11 cellular contexts compared by ENCODE assay signal in genomic region chr21:44517175-44517899, GRCh38. TPM values are rescaled to one million over a fixed set of nuclear protein-coding genes. Genes with fewer than 3 reads are reported as not detected.
A peak's percentile ranks its signal among the peaks of the same experiment; 100 is the strongest.
DNase-seq lines count a peak whose midpoint lies in the region; ATAC-seq and TF ChIP-seq lines count a peak whose summit lies in the region.
"Had no signal": no experiment of that assay in that cellular context is flagged by ENCODE, and none has a peak within 500 bp of the region (broad histone marks: within the 10 kb centered on the region; RNA-seq: fewer than 3 reads in every experiment).

No MANE protein-coding gene starts in this region.

- DNase-seq in activated CD4-positive, alpha-beta T cell treated with anti-CD3 and anti-CD28 coated beads for 36 hours, result peak; percentile 67
- DNase-seq in activated CD4-positive, alpha-beta T cell treated with anti-CD3 and anti-CD28 coated beads for 1 hour, result no peak
- DNase-seq in NCI-H2029 (lab: John Stamatoyannopoulos, UW), result peak; percentile 98
- DNase-seq in activated T-helper 2 cell treated with anti-CD3 and anti-CD28 coated beads, Interferon-gamma antibody, Interleukin-2, Interleukin-4, amounts not matched to agents 10 μg/mL and 5 μg/mL and 100 μg/mL, durations not matched to agents 14 hours and 24 hours and 36 hours (ENCODE audit: low spot score), result peak; percentile 33
- peak; percentile 69 for DNase-seq in posterior vena cava (ENCODE audit: low spot score)
- DNase-seq in thyroid gland, result no peak
- DNase-seq in NCI-H1694 (lab: John Stamatoyannopoulos, UW), result no peak
- DNase-seq in foreskin melanocyte, result no peak
- DNase-seq: effector CD8-positive, alpha-beta T cell had no signal

- no peaks in the 10 kb centered on the region for H3K27me3 ChIP-seq in thyroid gland
- H3K27me3 ChIP-seq: BLaER1 treated with 17β-estradiol and CSF1 and Interleukin-3, amounts not matched to agents 10 nM and 100 nM had no signal

- peak overlapping the region; percentile 16 for H3K4me3 Mint-ChIP-seq in activated CD4-positive, alpha-beta T cell treated with anti-CD3 and anti-CD28 coated beads for 36 hours
- H3K4me3 Mint-ChIP-seq in activated T-helper 2 cell treated with anti-CD3 and anti-CD28 coated beads, Interferon-gamma antibody, Interleukin-2, Interleukin-4, amounts not matched to agents 10 μg/mL and 5 μg/mL and 100 μg/mL, durations not matched to agents 14 hours and 24 hours and 36 hours (ENCODE audit: low read depth), result peak overlapping the region; percentile 52

- TF ChIP-seq CTCF in thyroid gland (IDR thresholded peaks at IDR 0.05), result no peak

- H3K27me3 Mint-ChIP-seq in activated CD4-positive, alpha-beta T cell treated with anti-CD3 and anti-CD28 coated beads for 36 hours, result no peaks in the 10 kb centered on the region
- no peaks in the 10 kb centered on the region for H3K27me3 Mint-ChIP-seq in activated T-helper 2 cell treated with anti-CD3 and anti-CD28 coated beads, Interferon-gamma antibody, Interleukin-2, Interleukin-4, amounts not matched to agents 10 μg/mL and 5 μg/mL and 100 μg/mL, durations not matched to agents 14 hours and 24 hours and 36 hours (ENCODE audit: low read depth)

- H3K36me3 ChIP-seq in thyroid gland, result no peaks in the 10 kb centered on the region
- H3K36me3 ChIP-seq: BLaER1 treated with 17β-estradiol and CSF1 and Interleukin-3, amounts not matched to agents 10 nM and 100 nM had no signal

- H3K4me1 Mint-ChIP-seq in activated CD4-positive, alpha-beta T cell treated with anti-CD3 and anti-CD28 coated beads for 36 hours, result no peaks in the 10 kb centered on the region
- peaks cover 4% of the 10 kb centered on the region for H3K4me1 Mint-ChIP-seq in activated T-helper 2 cell treated with anti-CD3 and anti-CD28 coated beads, Interferon-gamma antibody, Interleukin-2, Interleukin-4, amounts not matched to agents 10 μg/mL and 5 μg/mL and 100 μg/mL, durations not matched to agents 14 hours and 24 hours and 36 hours (ENCODE audit: low read depth)

- ATAC-seq in activated CD4-positive, alpha-beta T cell treated with anti-CD3 and anti-CD28 coated beads for 36 hours, result peak; percentile 84

- no peak overlapping the region for H3K4me3 ChIP-seq in thyroid gland (replicated peaks in 1 of 3)
- H3K4me3 ChIP-seq: BLaER1 treated with 17β-estradiol and CSF1 and Interleukin-3, amounts not matched to agents 10 nM and 100 nM had no signal

- CTCF ChIA-PET in activated CD4-positive, alpha-beta T cell treated with anti-CD3 and anti-CD28 coated beads for 36 hours (lab: Charles Lee), result interaction anchor here (0.8 kb wide), 1 partner anchor 276 kb away, joined by 3 read pairs; no protein-coding TSS in a partner anchor

- TF ChIP-seq POLR2A in thyroid gland (IDR thresholded peaks at IDR 0.05), result no peak

- intact Hi-C loops in activated CD4-positive, alpha-beta T cell treated with anti-CD3 and anti-CD28 coated beads for 36 hours (cut with DNase I, micrococcal nuclease), result loop anchor here in 1 of 2 experiments (10.0 kb wide), 1 partner anchor 357 kb away; the partner anchor contains the start of gene PTTG1IP
- intact Hi-C loops in activated T-helper 2 cell treated with anti-CD3 and anti-CD28 coated beads, Interferon-gamma antibody, Interleukin-2, Interleukin-4, amounts not matched to agents 10 μg/mL and 5 μg/mL and 100 μg/mL, durations not matched to agents 14 hours and 24 hours and 36 hours (cut with micrococcal nuclease), result no loop called here
- intact Hi-C loops in posterior vena cava (cut with DNase I), result no loop called here
- intact Hi-C loops in thyroid gland (cut with DNase I), result no loop called here

- POLR2A ChIA-PET in activated CD4-positive, alpha-beta T cell treated with anti-CD3 and anti-CD28 coated beads for 36 hours (lab: Charles Lee), result no interaction called here

- no peak overlapping the region for H3K27ac Mint-ChIP-seq in activated CD4-positive, alpha-beta T cell treated with anti-CD3 and anti-CD28 coated beads for 36 hours
- no peak overlapping the region for H3K27ac Mint-ChIP-seq in activated T-helper 2 cell treated with anti-CD3 and anti-CD28 coated beads, Interferon-gamma antibody, Interleukin-2, Interleukin-4, amounts not matched to agents 10 μg/mL and 5 μg/mL and 100 μg/mL, durations not matched to agents 14 hours and 24 hours and 36 hours

- H3K9me3 Mint-ChIP-seq in activated CD4-positive, alpha-beta T cell treated with anti-CD3 and anti-CD28 coated beads for 36 hours (ENCODE audit: low read depth), result no peaks in the 10 kb centered on the region
- no peaks in the 10 kb centered on the region for H3K9me3 Mint-ChIP-seq in activated T-helper 2 cell treated with anti-CD3 and anti-CD28 coated beads, Interferon-gamma antibody, Interleukin-2, Interleukin-4, amounts not matched to agents 10 μg/mL and 5 μg/mL and 100 μg/mL, durations not matched to agents 14 hours and 24 hours and 36 hours

- no peak overlapping the region for H3K27ac ChIP-seq in thyroid gland
- H3K27ac ChIP-seq: BLaER1 treated with 17β-estradiol and CSF1 and Interleukin-3, amounts not matched to agents 10 nM and 100 nM had no signal

- H3K9me3 ChIP-seq in thyroid gland, result no peaks in the 10 kb centered on the region

- WGBS in thyroid gland, 2 donors, result 85 to 92% methylated on average over 13 to 15 of the region's 15 CpGs

- no peaks in the 10 kb centered on the region for H3K4me1 ChIP-seq in thyroid gland

- H3K36me3 Mint-ChIP-seq in activated CD4-positive, alpha-beta T cell treated with anti-CD3 and anti-CD28 coated beads for 36 hours (ENCODE audit: low read depth), result no peaks in the 10 kb centered on the region
- H3K36me3 Mint-ChIP-seq in activated T-helper 2 cell treated with anti-CD3 and anti-CD28 coated beads, Interferon-gamma antibody, Interleukin-2, Interleukin-4, amounts not matched to agents 10 μg/mL and 5 μg/mL and 100 μg/mL, durations not matched to agents 14 hours and 24 hours and 36 hours (ENCODE audit: low read depth), result no peaks in the 10 kb centered on the region

RNA-seq across cellular contexts. Expression of gene KRTAP10-1, which starts 22.7 kb away (rescaled TPM):
- not detected for total RNA-seq in activated CD4-positive, alpha-beta T cell treated with anti-CD3 and anti-CD28 coated beads for 36 hours
- not detected in 2 replicates for total RNA-seq in activated T-helper 2 cell treated with anti-CD3 and anti-CD28 coated beads, Interferon-gamma antibody, Interleukin-2, Interleukin-4, amounts not matched to agents 10 μg/mL and 5 μg/mL and 100 μg/mL, durations not matched to agents 14 hours and 24 hours and 36 hours
- total RNA-seq in posterior vena cava (not detected), thyroid gland (not detected)
- total RNA-seq: temporal lobe had no signal

RNA-seq across cellular contexts. Expression of gene KRTAP10-2, which starts 34.0 kb away (rescaled TPM):
- not detected for total RNA-seq in activated CD4-positive, alpha-beta T cell treated with anti-CD3 and anti-CD28 coated beads for 36 hours
- total RNA-seq in activated T-helper 2 cell treated with anti-CD3 and anti-CD28 coated beads, Interferon-gamma antibody, Interleukin-2, Interleukin-4, amounts not matched to agents 10 μg/mL and 5 μg/mL and 100 μg/mL, durations not matched to agents 14 hours and 24 hours and 36 hours, result not detected in 2 replicates
- not detected for total RNA-seq in posterior vena cava
- total RNA-seq in thyroid gland, result not detected
- total RNA-seq: temporal lobe had no signal

RNA-seq across cellular contexts. Expression of gene KRTAP10-3, which starts 41.3 kb away (rescaled TPM):
- total RNA-seq in activated CD4-positive, alpha-beta T cell treated with anti-CD3 and anti-CD28 coated beads for 36 hours, result not detected
- not detected in 2 replicates for total RNA-seq in activated T-helper 2 cell treated with anti-CD3 and anti-CD28 coated beads, Interferon-gamma antibody, Interleukin-2, Interleukin-4, amounts not matched to agents 10 μg/mL and 5 μg/mL and 100 μg/mL, durations not matched to agents 14 hours and 24 hours and 36 hours
- total RNA-seq in posterior vena cava (not detected), thyroid gland (not detected)
- total RNA-seq: temporal lobe had no signal

RNA-seq across cellular contexts. Expression of gene KRTAP10-4, which starts 56.2 kb away (rescaled TPM):
- total RNA-seq in activated CD4-positive, alpha-beta T cell treated with anti-CD3 and anti-CD28 coated beads for 36 hours, result not detected
- total RNA-seq in activated T-helper 2 cell treated with anti-CD3 and anti-CD28 coated beads, Interferon-gamma antibody, Interleukin-2, Interleukin-4, amounts not matched to agents 10 μg/mL and 5 μg/mL and 100 μg/mL, durations not matched to agents 14 hours and 24 hours and 36 hours, result not detected in 2 replicates
- total RNA-seq in posterior vena cava, result not detected
- total RNA-seq in thyroid gland, result not detected
- total RNA-seq: temporal lobe had no signal

Comparison
In these comparisons a context has a peak if more than half of its experiments do, and no peak if none do; other contexts are left out.
1. DNase-seq: peak in activated CD4-positive, alpha-beta T cell treated with anti-CD3 and anti-CD28 coated beads for 36 hours (single experiment), NCI-H2029 (single experiment), activated T-helper 2 cell treated with anti-CD3 and anti-CD28 coated beads, Interferon-gamma antibody, Interleukin-2, Interleukin-4, amounts not matched to agents 10 μg/mL and 5 μg/mL and 100 μg/mL, durations not matched to agents 14 hours and 24 hours and 36 hours (single experiment) and posterior vena cava (single experiment); none in activated CD4-positive, alpha-beta T cell treated with anti-CD3 and anti-CD28 coated beads for 1 hour (single experiment), thyroid gland (0 of 2), NCI-H1694 (single experiment) and foreskin melanocyte (single experiment).